14 cellular contexts compared by ENCODE assay signal in the genomic region with DNA sequence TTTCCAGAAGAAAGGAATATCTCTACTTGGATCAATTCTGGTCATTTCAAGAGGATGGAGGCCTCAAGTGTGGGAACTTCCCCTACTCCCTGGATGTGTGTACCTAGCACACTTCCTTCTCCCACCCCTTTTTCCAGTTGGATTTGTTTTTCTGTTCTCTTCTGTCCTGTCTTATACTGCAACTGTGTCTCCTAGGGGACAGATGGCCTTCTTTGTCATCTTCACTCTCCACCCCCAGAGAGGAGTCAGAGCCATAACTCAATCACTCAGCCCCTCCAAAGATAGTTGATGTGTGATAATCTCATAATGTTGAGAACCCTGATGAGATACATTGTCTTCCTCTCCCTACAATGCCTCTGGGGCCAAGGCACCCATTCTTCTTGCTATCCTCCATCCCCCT. TPM values are rescaled to one million over a fixed set of nuclear protein-coding genes. Genes with fewer than 3 reads are reported as not detected.
"Had no signal": no experiment of that assay in that cellular context is flagged by ENCODE, and none has a peak within 500 bp of the region (broad histone marks: within the 10 kb centered on the region; RNA-seq: fewer than 3 reads in every experiment).

No MANE protein-coding gene starts in this region.

- H3K4me1 ChIP-seq: psoas muscle, right lobe of liver had no signal

- H3K9me3 ChIP-seq: adrenal gland, psoas muscle, right lobe of liver, spleen, testis, upper lobe of right lung had no signal

- ATAC-seq: left cardiac atrium, psoas muscle, right lobe of liver, upper lobe of right lung had no signal

- DNase-seq: activated CD4-positive, alpha-beta T cell treated with anti-CD3 and anti-CD28 coated beads for 48 hours; activated naive CD4-positive, alpha-beta T cell treated with anti-CD3 and anti-CD28 coated beads, Interleukin-2, amount 10 ng/mL, durations not matched to agents 7 days and 5 days; adrenal gland; brain microvascular endothelial cell; hippocampal formation; left cardiac atrium; nephron progenitor cell; psoas muscle; right lobe of liver; spleen; stimulated activated CD4-positive, alpha-beta T cell treated with anti-CD3 and anti-CD28 coated beads, Interleukin-1b, Interleukin-23, amount 100 ng/mL, for 48 hours; testis; upper lobe of right lung had no signal

- H3K27ac ChIP-seq: adrenal gland, brain microvascular endothelial cell, psoas muscle, right lobe of liver had no signal

- H3K4me3 Mint-ChIP-seq: activated naive CD4-positive, alpha-beta T cell treated with anti-CD3 and anti-CD28 coated beads, Interleukin-2, amount 10 ng/mL, durations not matched to agents 7 days and 5 days; nephron progenitor cell had no signal

- H3K27me3 ChIP-seq: adrenal gland, brain microvascular endothelial cell, right lobe of liver, testis, upper lobe of right lung had no signal

- H3K9me3 Mint-ChIP-seq: activated naive CD4-positive, alpha-beta T cell treated with anti-CD3 and anti-CD28 coated beads, Interleukin-2, amount 10 ng/mL, durations not matched to agents 7 days and 5 days; nephron progenitor cell had no signal

- H3K27ac Mint-ChIP-seq: activated naive CD4-positive, alpha-beta T cell treated with anti-CD3 and anti-CD28 coated beads, Interleukin-2, amount 10 ng/mL, durations not matched to agents 7 days and 5 days; nephron progenitor cell had no signal

- H3K4me3 ChIP-seq: adrenal gland, psoas muscle, right lobe of liver, spleen, testis, upper lobe of right lung had no signal

RNA-seq across cellular contexts. Expression of a gene that starts 30.5 kb away (rescaled TPM):
- total RNA-seq: lung microvascular endothelial cell had no signal
